In the genomic region with DNA sequence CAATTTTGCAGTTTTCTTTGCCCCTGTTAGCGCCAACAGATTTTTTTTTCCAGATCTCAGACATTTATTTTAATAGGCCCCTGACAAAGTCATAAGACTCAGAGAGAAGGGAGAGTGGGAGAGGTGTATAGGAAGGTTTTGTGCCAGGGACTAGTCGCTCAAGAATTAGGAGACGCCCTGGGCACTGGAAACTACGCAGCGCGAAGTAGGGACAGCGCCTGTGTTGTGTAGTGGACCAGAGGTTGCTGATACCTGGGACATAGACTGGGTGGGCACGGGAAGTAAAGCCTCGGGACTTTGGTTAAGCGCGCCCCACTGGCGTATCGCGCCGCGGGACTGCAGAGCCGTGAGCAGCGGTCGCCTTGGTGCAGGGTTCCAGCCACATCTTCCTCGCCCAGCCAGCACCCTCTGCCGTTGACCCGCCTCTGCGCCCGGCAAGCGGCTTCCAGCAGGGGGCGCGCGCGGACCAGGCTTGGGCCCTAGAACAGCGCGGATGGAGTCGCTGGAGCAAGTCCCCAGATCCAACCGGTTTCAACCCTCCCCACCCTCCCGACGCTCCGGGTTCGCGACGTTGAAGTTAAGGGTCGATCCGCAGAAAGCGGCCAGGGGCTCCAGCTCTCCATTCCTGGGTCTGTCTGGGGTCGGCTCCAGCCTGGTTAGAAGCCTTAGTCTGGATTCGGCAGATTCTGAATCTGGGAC, we compare ENCODE assay signal across 8 cellular contexts. TPM values are rescaled to one million over a fixed set of nuclear protein-coding genes. Genes with fewer than 3 reads are reported as not detected.
DNase-seq lines count a peak whose midpoint lies in the region; ATAC-seq and TF ChIP-seq lines count a peak whose summit lies in the region.

No MANE protein-coding gene starts in this region.

- DNase-seq in CMK (ENCODE audit: low read depth) (peak; percentile 76), NCI-H524 (lab: John Stamatoyannopoulos, UW) (peak; percentile 87 to 91), cortex of kidney (lab: John Stamatoyannopoulos, UW) (peak; percentile 19)
- peak; percentile 76 to 82 for DNase-seq in activated CD4-positive, alpha-beta T cell treated with anti-CD3 and anti-CD28 coated beads, Interleukin-2, amount 50 U/mL, for 24 hours (ENCODE audit: low read depth in 1 of 2, low spot score in 1 of 2)
- DNase-seq in stimulated activated CD4-positive, alpha-beta T cell treated with anti-CD3 and anti-CD28 coated beads, Interleukin-2, amount 100 ng/mL, for 48 hours, result peak; percentile 95

- peak; percentile 90 to 98 for TF ChIP-seq RAD21 in liver (IDR thresholded peaks at IDR 0.05)

- no peaks in the 10 kb centered on the region for H3K9me3 ChIP-seq in liver (ENCODE audit: control insufficient read depth in 4 of 4, low read length in 3 of 4)

- H3K4me3 ChIP-seq in liver (ENCODE audit: low read depth in 1 of 3, low read length in 3 of 3), result peak overlapping the region; percentile 6 to 39 (median 27)

- peak; percentile 94 for TF ChIP-seq CTCF in liver (IDR thresholded peaks at IDR 0.05; ENCODE audit: low read depth, low read length, missing input control)

- H3K27ac ChIP-seq in liver (ENCODE audit: low read depth in 1 of 2, low read length in 2 of 2), result no peak overlapping the region

- H3K27me3 ChIP-seq in liver (ENCODE audit: control insufficient read depth in 4 of 4, insufficient read depth in 4 of 4, low read length in 3 of 4), result peaks cover 0 to 21% (median 14%) of the 10 kb centered on the region in 4 donors

- ATAC-seq in HG02678 (IDR thresholded peaks at IDR 0.05; ENCODE audit: unreplicated experiment) (peak; percentile 57), GM18873 (IDR thresholded peaks at IDR 0.05; ENCODE audit: low FRiP score, unreplicated experiment) (no peak)

- no peaks in the 10 kb centered on the region for H3K36me3 ChIP-seq in liver (ENCODE audit: control insufficient read depth in 4 of 4, insufficient read depth in 3 of 4, low read depth in 1 of 4, low read length in 3 of 4)

- WGBS in liver, result 8% methylated on average over 44 of the region's 44 CpGs

- peaks cover 6 to 33% (median 14%) of the 10 kb centered on the region in 4 donors for H3K4me1 ChIP-seq in liver (ENCODE audit: control insufficient read depth in 4 of 4, insufficient read depth in 4 of 4, low read length in 3 of 4)

- no peak overlapping the region for H3K9ac ChIP-seq in liver (ENCODE audit: low read depth in 1 of 2, low read length in 2 of 2)

TF ChIP-seq in liver, 16 proteins besides CTCF, POLR2A, EP300 and RAD21:
- TF ChIP-seq GABPA (IDR thresholded peaks at IDR 0.05 in 1 of 2, conservative IDR thresholded peaks at IDR 0.05 in 1 of 2) (no peak), SP1 (IDR thresholded peaks at IDR 0.05) (no peak), YY1 (IDR thresholded peaks at IDR 0.05) (no peak), TAF1 (conservative IDR thresholded peaks at IDR 0.05) (no peak), EGR1 (IDR thresholded peaks at IDR 0.05; ENCODE audit: low read depth in 2 of 2) (no peak), FOXA1 (IDR thresholded peaks at IDR 0.05) (no peak), HNF4A (conservative IDR thresholded peaks at IDR 0.05) (no peak)
- TF ChIP-seq, protein P1, sequence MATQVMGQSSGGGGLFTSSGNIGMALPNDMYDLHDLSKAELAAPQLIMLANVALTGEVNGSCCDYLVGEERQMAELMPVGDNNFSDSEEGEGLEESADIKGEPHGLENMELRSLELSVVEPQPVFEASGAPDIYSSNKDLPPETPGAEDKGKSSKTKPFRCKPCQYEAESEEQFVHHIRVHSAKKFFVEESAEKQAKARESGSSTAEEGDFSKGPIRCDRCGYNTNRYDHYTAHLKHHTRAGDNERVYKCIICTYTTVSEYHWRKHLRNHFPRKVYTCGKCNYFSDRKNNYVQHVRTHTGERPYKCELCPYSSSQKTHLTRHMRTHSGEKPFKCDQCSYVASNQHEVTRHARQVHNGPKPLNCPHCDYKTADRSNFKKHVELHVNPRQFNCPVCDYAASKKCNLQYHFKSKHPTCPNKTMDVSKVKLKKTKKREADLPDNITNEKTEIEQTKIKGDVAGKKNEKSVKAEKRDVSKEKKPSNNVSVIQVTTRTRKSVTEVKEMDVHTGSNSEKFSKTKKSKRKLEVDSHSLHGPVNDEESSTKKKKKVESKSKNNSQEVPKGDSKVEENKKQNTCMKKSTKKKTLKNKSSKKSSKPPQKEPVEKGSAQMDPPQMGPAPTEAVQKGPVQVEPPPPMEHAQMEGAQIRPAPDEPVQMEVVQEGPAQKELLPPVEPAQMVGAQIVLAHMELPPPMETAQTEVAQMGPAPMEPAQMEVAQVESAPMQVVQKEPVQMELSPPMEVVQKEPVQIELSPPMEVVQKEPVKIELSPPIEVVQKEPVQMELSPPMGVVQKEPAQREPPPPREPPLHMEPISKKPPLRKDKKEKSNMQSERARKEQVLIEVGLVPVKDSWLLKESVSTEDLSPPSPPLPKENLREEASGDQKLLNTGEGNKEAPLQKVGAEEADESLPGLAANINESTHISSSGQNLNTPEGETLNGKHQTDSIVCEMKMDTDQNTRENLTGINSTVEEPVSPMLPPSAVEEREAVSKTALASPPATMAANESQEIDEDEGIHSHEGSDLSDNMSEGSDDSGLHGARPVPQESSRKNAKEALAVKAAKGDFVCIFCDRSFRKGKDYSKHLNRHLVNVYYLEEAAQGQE (IDR thresholded peaks at IDR 0.05), result no peak
- TF ChIP-seq, protein P2, sequence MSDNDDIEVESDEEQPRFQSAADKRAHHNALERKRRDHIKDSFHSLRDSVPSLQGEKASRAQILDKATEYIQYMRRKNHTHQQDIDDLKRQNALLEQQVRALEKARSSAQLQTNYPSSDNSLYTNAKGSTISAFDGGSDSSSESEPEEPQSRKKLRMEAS (IDR thresholded peaks at IDR 0.05), result no peak
TF ChIP-seq in liver: peak in this region for 0.

RNA-seq across cellular contexts. Expression of a gene that starts 3.0 kb away (rescaled TPM):
- not detected for total RNA-seq in liver
- under 1 TPM in 1 of 2 donors, not detected in 1; 0.03 TPM for polyA plus RNA-seq in liver

RNA-seq across cellular contexts. Expression of a gene that starts 45.1 kb away (rescaled TPM):
- 1 to 10 TPM; 1.2 to 1.4 TPM for total RNA-seq in liver
- polyA plus RNA-seq in liver, result under 1 TPM; 0.06 to 0.08 TPM

RNA-seq across cellular contexts. Expression of a gene that starts 46.1 kb away (rescaled TPM):
- 1 to 10 TPM; 2.4 to 3.2 TPM for total RNA-seq in liver
- polyA plus RNA-seq in liver, result 1 to 10 TPM; 3.9 to 4.2 TPM

Comparison
In these comparisons a context has a peak if more than half of its experiments do, and no peak if none do; other contexts are left out.
1. DNase-seq: peak in every context shown above with its lines; median percentile 95 in stimulated activated CD4-positive, alpha-beta T cell treated with anti-CD3 and anti-CD28 coated beads, Interleukin-2, amount 100 ng/mL, for 48 hours; 89 in NCI-H524; 79 in activated CD4-positive, alpha-beta T cell treated with anti-CD3 and anti-CD28 coated beads, Interleukin-2, amount 50 U/mL, for 24 hours; 76 in CMK; 19 in cortex of kidney.